19 cellular contexts compared by ENCODE assay signal in genomic region chr4:159150380-159150779, GRCh38. TPM values are rescaled to one million over a fixed set of nuclear protein-coding genes. Genes with fewer than 3 reads are reported as not detected.
DNase-seq lines count a peak whose midpoint lies in the region; ATAC-seq and TF ChIP-seq lines count a peak whose summit lies in the region.
"Had no signal": no experiment of that assay in that cellular context is flagged by ENCODE, and none has a peak within 500 bp of the region (broad histone marks: within the 10 kb centered on the region; RNA-seq: fewer than 3 reads in every experiment).

No MANE protein-coding gene starts in this region.

- H3K9ac ChIP-seq in HUES48 (ENCODE audit: low read depth, low read length) (no peak overlapping the region), liver (ENCODE audit: low read depth in 1 of 2, low read length in 2 of 2) (no peak overlapping the region)

- H3K27me3 ChIP-seq in HUES48 (ENCODE audit: control insufficient read depth, insufficient read depth, low read length), result no peaks in the 10 kb centered on the region
- H3K27me3 ChIP-seq in liver (ENCODE audit: control insufficient read depth in 4 of 4, insufficient read depth in 4 of 4, low read length in 3 of 4), result no peaks in the 10 kb centered on the region
- H3K27me3 ChIP-seq in WERI-Rb-1 (ENCODE audit: insufficient read depth, low read depth, severe bottlenecking), result no peaks in the 10 kb centered on the region
- H3K27me3 ChIP-seq: esophagus muscularis mucosa, hepatocyte, transverse colon had no signal

- H3K36me3 ChIP-seq in HUES48 (ENCODE audit: control insufficient read depth, insufficient read depth, low read length) (no peaks in the 10 kb centered on the region), liver (ENCODE audit: control insufficient read depth in 4 of 4, insufficient read depth in 3 of 4, low read depth in 1 of 4, low read length in 3 of 4) (no peaks in the 10 kb centered on the region), WERI-Rb-1 (no peaks in the 10 kb centered on the region)
- H3K36me3 ChIP-seq: esophagus muscularis mucosa, transverse colon had no signal

- no peak for DNase-seq in amygdala (lab: John Stamatoyannopoulos, UW)
- no peak for DNase-seq in WERI-Rb-1
- no peak for DNase-seq in GM13977 (ENCODE audit: low spot score)
- DNase-seq: activated CD4-positive, alpha-beta T cell treated with anti-CD3 and anti-CD28 coated beads, Interleukin-2, amount 50 U/mL, for 1 hour; activated T-cell treated with anti-CD3 and anti-CD28 coated beads, Interleukin-2, amount 50 U/mL, for 48 hours; AML-193; DMS153; NCI-H2029 treated with DMSO at 0.1 percent for 48 hours; SIG-M5; stimulated activated CD4-positive, alpha-beta T cell treated with anti-CD3 and anti-CD28 coated beads, Interleukin-4, amount 100 ng/mL, for 1 hour; T-helper 9 cell; transverse colon had no signal

- H3K4me3 ChIP-seq in HUES48 (ENCODE audit: low read depth, low read length) (no peak overlapping the region), liver (ENCODE audit: low read depth in 1 of 3, low read length in 3 of 3) (no peak overlapping the region), WERI-Rb-1 (ENCODE audit: low read depth, low read length) (no peak overlapping the region)
- H3K4me3 ChIP-seq: esophagus muscularis mucosa, hepatocyte, transverse colon had no signal

- TF ChIP-seq CTCF in liver (IDR thresholded peaks at IDR 0.05; ENCODE audit: low read depth, low read length, missing input control) (no peak), WERI-Rb-1 (IDR thresholded peaks at IDR 0.05; ENCODE audit: low read depth, low read length) (no peak), GM13977 (IDR thresholded peaks at IDR 0.05; ENCODE audit: extremely low read depth, insufficient read depth, missing control alignments) (no peak)

- H3K27ac ChIP-seq in HUES48 (ENCODE audit: low read depth, low read length), result peak overlapping the region; percentile 38
- H3K27ac ChIP-seq in liver (ENCODE audit: low read depth in 1 of 2, low read length in 2 of 2), result peak overlapping the region; percentile 62 to 74
- H3K27ac ChIP-seq in WERI-Rb-1, result no peak overlapping the region
- H3K27ac ChIP-seq: esophagus muscularis mucosa, hepatocyte had no signal

- in situ Hi-C loops in GM13977 (cut with MboI; ENCODE audit: low pct_unique_long_range_greater_than_20kb, low sequenced_read_pairs, unreplicated experiment), result no loop called here

- 54% methylated on average over 5 of the region's 5 CpGs for WGBS in liver

- ATAC-seq in GM18502 (IDR thresholded peaks at IDR 0.05; ENCODE audit: poor library complexity, unreplicated experiment), result peak; percentile 38
- peak; percentile 38 for ATAC-seq in GM21526 (IDR thresholded peaks at IDR 0.05; ENCODE audit: low FRiP score, unreplicated experiment)
- no peak for ATAC-seq in HG03039 (IDR thresholded peaks at IDR 0.05; ENCODE audit: unreplicated experiment)

- H3K4me1 ChIP-seq in HUES48 (ENCODE audit: control insufficient read depth, insufficient read depth, low read length) (peaks cover 20% of the 10 kb centered on the region), liver (ENCODE audit: control insufficient read depth in 4 of 4, insufficient read depth in 4 of 4, low read length in 3 of 4) (peaks cover 2 to 25% (median 14%) of the 10 kb centered on the region in 4 donors)

- no peaks in the 10 kb centered on the region for H3K9me3 ChIP-seq in HUES48 (ENCODE audit: control insufficient read depth, insufficient read depth, low read length)
- H3K9me3 ChIP-seq in liver (ENCODE audit: control insufficient read depth in 4 of 4, low read length in 3 of 4), result no peaks in the 10 kb centered on the region
- no peaks in the 10 kb centered on the region for H3K9me3 ChIP-seq in WERI-Rb-1 (ENCODE audit: severe bottlenecking)
- H3K9me3 ChIP-seq: esophagus muscularis mucosa, transverse colon had no signal

- TF ChIP-seq RAD21 in liver (IDR thresholded peaks at IDR 0.05), result no peak

TF ChIP-seq in liver, 16 proteins besides CTCF, POLR2A, EP300 and RAD21:
- TF ChIP-seq REST (IDR thresholded peaks at IDR 0.05) (no peak), YY1 (IDR thresholded peaks at IDR 0.05) (peak; percentile 47)

RNA-seq across cellular contexts. Expression of gene RAPGEF2, which starts 47.5 kb away (rescaled TPM):
- 10 to 100 TPM; 54.8 to 90.4 TPM for total RNA-seq in liver
- 1 to 10 TPM; 7.3 to 9.6 TPM for polyA plus RNA-seq in liver
